ENCODE assay signal across 15 cellular contexts in the genomic region with DNA sequence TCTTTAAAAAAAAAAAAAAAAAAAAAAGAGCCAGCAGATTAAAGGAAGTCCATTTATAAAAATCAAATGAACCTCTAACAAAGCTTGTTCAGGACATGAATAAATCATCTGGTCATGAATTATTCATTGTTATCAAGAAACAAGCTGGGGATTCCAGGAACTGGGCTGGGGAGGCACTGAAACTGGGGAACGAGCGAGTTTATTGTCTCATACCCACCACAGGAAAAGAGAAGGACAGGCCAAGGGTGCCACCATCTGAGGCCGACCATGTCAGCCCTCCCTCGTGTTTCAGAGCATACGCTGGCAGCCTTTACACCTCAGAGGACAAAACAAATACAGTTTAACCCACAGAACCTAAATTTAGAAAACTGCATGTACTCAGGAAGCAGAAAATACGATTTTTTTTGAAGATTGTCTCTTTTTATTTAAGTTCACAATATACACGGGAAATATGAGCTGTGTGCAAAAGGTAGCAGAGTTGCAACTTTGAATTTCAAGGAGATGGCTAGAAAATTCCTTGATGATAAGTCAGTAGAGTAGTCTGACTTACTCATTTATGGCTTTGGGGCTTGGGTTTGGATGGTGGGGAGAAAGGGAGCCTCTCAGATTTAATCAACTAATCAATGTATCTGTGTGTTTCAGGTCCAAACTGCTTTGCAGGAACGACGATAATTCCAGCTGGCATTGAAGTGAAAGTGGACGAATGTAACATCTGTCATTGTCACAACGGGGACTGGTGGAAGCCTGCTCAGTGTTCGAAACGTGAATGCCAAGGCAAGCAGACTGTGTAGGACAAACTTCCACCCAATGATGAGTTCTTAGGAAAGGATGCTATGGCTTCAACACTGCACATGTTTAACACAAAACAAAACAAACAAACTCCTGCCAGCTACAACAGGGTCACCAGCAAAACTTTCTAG.
DNase-seq lines count a peak whose midpoint lies in the region; ATAC-seq, FAIRE-seq and TF ChIP-seq lines count a peak whose summit lies in the region.
"Had no signal": no experiment of that assay in that cellular context is flagged by ENCODE, and none has a peak within 500 bp of the region (broad histone marks: within the 10 kb centered on the region; RNA-seq: fewer than 3 reads in every experiment).

No MANE protein-coding gene starts in this region.

- no peaks in the 10 kb centered on the region for H3K27me3 ChIP-seq in astrocyte (ENCODE audit: insufficient read depth, low read length)
- H3K27me3 ChIP-seq: pancreas had no signal

- H3K4me1 ChIP-seq in astrocyte (ENCODE audit: insufficient read depth, low read length), result peaks cover 8% of the 10 kb centered on the region
- H3K4me1 ChIP-seq: pancreas had no signal

- intact Hi-C loops in activated T-helper 1 cell treated with anti-CD3 and anti-CD28 coated beads, Interleukin-12 subunit alpha, Interleukin-12 subunit beta, Interleukin-2, Interleukin-4 antibody, amounts not matched to agents 30 ng/mL and 10 ng/mL and 1 ng/mL, durations not matched to agents 14 hours and 24 hours and 36 hours (cut with micrococcal nuclease), result no loop called here

- peaks cover 28% of the 10 kb centered on the region for H3K4me1 Mint-ChIP-seq in astrocyte (ENCODE audit: low read depth, unreplicated experiment)
- no peaks in the 10 kb centered on the region for H3K4me1 Mint-ChIP-seq in activated T-helper 1 cell treated with anti-CD3 and anti-CD28 coated beads, Interleukin-12 subunit alpha, Interleukin-12 subunit beta, Interleukin-2, Interleukin-4 antibody, amounts not matched to agents 30 ng/mL and 10 ng/mL and 1 ng/mL, durations not matched to agents 14 hours and 24 hours and 36 hours (ENCODE audit: low read depth)

- CTCF ChIA-PET in RWPE1 (lab: Yijun Ruan, JAX), result interaction anchor here (0.7 kb wide), 2 partner anchors 59 to 663 kb away, joined by 3 read pairs; no protein-coding TSS in a partner anchor

- peak overlapping the region; percentile 15 for H3K4me3 ChIP-seq in astrocyte (ENCODE audit: insufficient read depth, low read depth, low read length)
- H3K4me3 ChIP-seq: pancreas had no signal

- no peak for FAIRE-seq in astrocyte (lab: Jason Lieb, UNC)
- FAIRE-seq: pancreas had no signal

- no peaks in the 10 kb centered on the region for H3K9me3 Mint-ChIP-seq in astrocyte (ENCODE audit: unreplicated experiment)
- no peaks in the 10 kb centered on the region for H3K9me3 Mint-ChIP-seq in activated T-helper 1 cell treated with anti-CD3 and anti-CD28 coated beads, Interleukin-12 subunit alpha, Interleukin-12 subunit beta, Interleukin-2, Interleukin-4 antibody, amounts not matched to agents 30 ng/mL and 10 ng/mL and 1 ng/mL, durations not matched to agents 14 hours and 24 hours and 36 hours
- H3K9me3 Mint-ChIP-seq: activated CD4-positive, alpha-beta memory T cell treated with anti-CD3 and anti-CD28 coated beads for 36 hours; activated naive CD4-positive, alpha-beta T cell treated with anti-CD3 and anti-CD28 coated beads, Interleukin-2, amount 10 ng/mL, durations not matched to agents 7 days and 5 days had no signal

- no peak overlapping the region for H3K9ac ChIP-seq in astrocyte (ENCODE audit: low read length)

- no peaks in the 10 kb centered on the region for H4K20me1 ChIP-seq in astrocyte (ENCODE audit: insufficient read depth, low read length)

- H3K4me2 ChIP-seq in astrocyte (ENCODE audit: low read length), result peak overlapping the region; percentile 63

- H3K79me2 ChIP-seq in astrocyte (ENCODE audit: insufficient read depth, low read length), result no peaks in the 10 kb centered on the region

- POLR2A ChIA-PET in RWPE1 (lab: Yijun Ruan, JAX; ENCODE audit: low non-redundant PET), result no interaction called here

- peak overlapping the region; percentile 42 for H3K27ac Mint-ChIP-seq in astrocyte (ENCODE audit: unreplicated experiment)
- no peak overlapping the region for H3K27ac Mint-ChIP-seq in activated T-helper 1 cell treated with anti-CD3 and anti-CD28 coated beads, Interleukin-12 subunit alpha, Interleukin-12 subunit beta, Interleukin-2, Interleukin-4 antibody, amounts not matched to agents 30 ng/mL and 10 ng/mL and 1 ng/mL, durations not matched to agents 14 hours and 24 hours and 36 hours
- H3K27ac Mint-ChIP-seq: activated CD4-positive, alpha-beta memory T cell treated with anti-CD3 and anti-CD28 coated beads for 36 hours; activated naive CD4-positive, alpha-beta T cell treated with anti-CD3 and anti-CD28 coated beads, Interleukin-2, amount 10 ng/mL, durations not matched to agents 7 days and 5 days; memory B cell had no signal

- H3K27me3 Mint-ChIP-seq in astrocyte (ENCODE audit: low read depth, unreplicated experiment), result no peaks in the 10 kb centered on the region
- no peaks in the 10 kb centered on the region for H3K27me3 Mint-ChIP-seq in activated T-helper 1 cell treated with anti-CD3 and anti-CD28 coated beads, Interleukin-12 subunit alpha, Interleukin-12 subunit beta, Interleukin-2, Interleukin-4 antibody, amounts not matched to agents 30 ng/mL and 10 ng/mL and 1 ng/mL, durations not matched to agents 14 hours and 24 hours and 36 hours (ENCODE audit: insufficient read depth)
- H3K27me3 Mint-ChIP-seq: activated naive CD4-positive, alpha-beta T cell treated with anti-CD3 and anti-CD28 coated beads, Interleukin-2, amount 10 ng/mL, durations not matched to agents 7 days and 5 days had no signal

- no peaks in the 10 kb centered on the region for H3K9me3 ChIP-seq in astrocyte (ENCODE audit: insufficient read depth, low read depth, low read length)
- H3K9me3 ChIP-seq: pancreas had no signal

- H3K27ac ChIP-seq in astrocyte (ENCODE audit: low read depth, low read length), result no peak overlapping the region
- no peak overlapping the region for H3K27ac ChIP-seq in RWPE1
- H3K27ac ChIP-seq: pancreas had no signal

- H2AFZ ChIP-seq in astrocyte (ENCODE audit: low read depth, low read length), result peak overlapping the region; percentile 22

- H3K4me3 Mint-ChIP-seq in astrocyte (ENCODE audit: unreplicated experiment), result no peak overlapping the region
- no peak overlapping the region for H3K4me3 Mint-ChIP-seq in activated T-helper 1 cell treated with anti-CD3 and anti-CD28 coated beads, Interleukin-12 subunit alpha, Interleukin-12 subunit beta, Interleukin-2, Interleukin-4 antibody, amounts not matched to agents 30 ng/mL and 10 ng/mL and 1 ng/mL, durations not matched to agents 14 hours and 24 hours and 36 hours
- H3K4me3 Mint-ChIP-seq: activated CD4-positive, alpha-beta memory T cell treated with anti-CD3 and anti-CD28 coated beads for 36 hours; activated naive CD4-positive, alpha-beta T cell treated with anti-CD3 and anti-CD28 coated beads, Interleukin-2, amount 10 ng/mL, durations not matched to agents 7 days and 5 days; memory B cell had no signal

- ATAC-seq in GM21786 (IDR thresholded peaks at IDR 0.05; ENCODE audit: unreplicated experiment) (peak; percentile 43), GM19328 (IDR thresholded peaks at IDR 0.05; ENCODE audit: unreplicated experiment) (no peak)

- DNase-seq in Ammon's horn (ENCODE audit: low spot score), result peak; percentile 93
- peak; percentile 28 for DNase-seq in astrocyte (ENCODE audit: low read depth)
- peak; percentile 85 for DNase-seq in midbrain (lab: John Stamatoyannopoulos, UW)
- no peak for DNase-seq in RWPE1 (ENCODE audit: low spot score)
- no peak for DNase-seq in germinal center (ENCODE audit: low spot score)
- DNase-seq in activated T-helper 1 cell treated with anti-CD3 and anti-CD28 coated beads, Interleukin-12 subunit alpha, Interleukin-12 subunit beta, Interleukin-2, Interleukin-4 antibody, amounts not matched to agents 30 ng/mL and 10 ng/mL and 1 ng/mL, durations not matched to agents 14 hours and 24 hours and 36 hours (ENCODE audit: low spot score), result no peak
- DNase-seq: activated CD4-positive, alpha-beta memory T cell treated with anti-CD3 and anti-CD28 coated beads for 36 hours; activated naive CD4-positive, alpha-beta T cell treated with anti-CD3 and anti-CD28 coated beads, Interleukin-2, amount 10 ng/mL, durations not matched to agents 7 days and 5 days; erythroblast; NCI-H1436; NCI-H69; pancreas had no signal

- TF ChIP-seq CTCF in astrocyte (IDR thresholded peaks at IDR 0.05; ENCODE audit: insufficient read depth, low read depth, low read length) (no peak), RWPE1 (conservative IDR thresholded peaks at IDR 0.05; ENCODE audit: low read depth) (no peak)

- H3K36me3 ChIP-seq in astrocyte (ENCODE audit: insufficient read depth, low read length), result no peaks in the 10 kb centered on the region
- H3K36me3 ChIP-seq: pancreas had no signal

- no peaks in the 10 kb centered on the region for H3K36me3 Mint-ChIP-seq in astrocyte (ENCODE audit: low read depth, unreplicated experiment)
- H3K36me3 Mint-ChIP-seq in activated T-helper 1 cell treated with anti-CD3 and anti-CD28 coated beads, Interleukin-12 subunit alpha, Interleukin-12 subunit beta, Interleukin-2, Interleukin-4 antibody, amounts not matched to agents 30 ng/mL and 10 ng/mL and 1 ng/mL, durations not matched to agents 14 hours and 24 hours and 36 hours (ENCODE audit: low read depth), result no peaks in the 10 kb centered on the region
- H3K36me3 Mint-ChIP-seq: activated CD4-positive, alpha-beta memory T cell treated with anti-CD3 and anti-CD28 coated beads for 36 hours; activated naive CD4-positive, alpha-beta T cell treated with anti-CD3 and anti-CD28 coated beads, Interleukin-2, amount 10 ng/mL, durations not matched to agents 7 days and 5 days had no signal

Comparison
In these comparisons a context has a peak if more than half of its experiments do, and no peak if none do; other contexts are left out.
1. DNase-seq: peak in Ammon's horn (single experiment), astrocyte (single experiment) and midbrain (single experiment); none in RWPE1 (single experiment), germinal center (single experiment) and activated T-helper 1 cell treated with anti-CD3 and anti-CD28 coated beads, Interleukin-12 subunit alpha, Interleukin-12 subunit beta, Interleukin-2, Interleukin-4 antibody, amounts not matched to agents 30 ng/mL and 10 ng/mL and 1 ng/mL, durations not matched to agents 14 hours and 24 hours and 36 hours (single experiment).